ENCODE assay signal across 7 cellular contexts in genomic region chr10:98881789-98882188, GRCh38.
"Had no signal": no experiment of that assay in that cellular context is flagged by ENCODE, and none has a peak within 500 bp of the region (broad histone marks: within the 10 kb centered on the region; RNA-seq: fewer than 3 reads in every experiment).

No MANE protein-coding gene starts in this region.

- H3K9ac ChIP-seq: GM23248 had no signal

- H3K27ac ChIP-seq: GM23248 had no signal

- H3K4me3 ChIP-seq: GM23248 had no signal

- DNase-seq: GM23248, GOT3, H9, HCEC 1CT, KG1 had no signal

- FAIRE-seq: H54, HTR-8/SVneo had no signal

- H2AFZ ChIP-seq: GM23248 had no signal
